Comparison of ENCODE assay signal across 8 cellular contexts in the genomic region with DNA sequence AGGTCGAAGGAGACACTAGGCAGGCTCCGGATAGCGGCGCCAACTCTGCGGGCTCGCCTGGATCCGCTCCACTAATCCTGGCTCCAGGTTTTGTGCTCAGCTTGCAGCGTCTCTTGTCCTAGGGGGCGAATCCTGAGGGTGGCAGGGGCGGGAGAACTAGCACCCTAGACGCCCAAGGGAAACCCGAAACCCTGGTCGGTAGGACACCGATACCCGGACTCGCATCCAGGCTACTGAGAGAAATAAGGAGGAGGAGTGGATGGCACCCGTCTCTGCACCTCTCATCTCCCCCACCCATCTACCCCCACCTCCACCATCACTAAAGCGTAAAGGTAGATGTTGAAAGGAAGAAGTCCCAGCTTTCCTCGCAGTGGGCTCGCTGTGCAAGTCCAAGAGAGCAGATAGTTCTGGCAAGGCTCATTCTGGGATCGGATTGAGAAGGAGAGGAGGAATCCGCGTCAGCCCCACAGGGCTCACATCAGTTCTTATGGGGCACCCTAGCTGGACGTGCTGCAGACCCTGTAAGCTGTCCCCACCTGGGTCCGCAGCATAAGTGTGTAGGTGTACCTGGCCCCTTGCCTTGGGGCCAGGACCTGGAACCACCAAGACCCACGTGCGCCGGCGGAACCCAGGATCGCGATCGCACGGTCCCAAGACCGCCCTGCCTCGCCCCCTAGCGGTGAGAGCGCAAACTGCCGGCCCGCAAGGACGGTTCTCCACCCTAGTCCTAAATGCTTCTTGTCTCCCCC. TPM values are rescaled to one million over a fixed set of nuclear protein-coding genes. Genes with fewer than 3 reads are reported as not detected.
DNase-seq lines count a peak whose midpoint lies in the region; ATAC-seq, FAIRE-seq and TF ChIP-seq lines count a peak whose summit lies in the region.

No MANE protein-coding gene starts in this region.

- ATAC-seq in GM21786 (IDR thresholded peaks at IDR 0.05; ENCODE audit: unreplicated experiment) = no peak

- H3K9me3 ChIP-seq in iPS-20b (ENCODE audit: insufficient read depth, low read depth, low read length) = peaks cover 5% of the 10 kb centered on the region; the same call in 1 of the 2 replicates

- peak; percentile 94 for DNase-seq in 8988T
- DNase-seq in GM12892 (ENCODE audit: insufficient read length) = peak; percentile 72
- DNase-seq in NB4 (ENCODE audit: low read depth) = peak; percentile 68
- peak; percentile 37 for DNase-seq in T-helper 22 cell (ENCODE audit: low read depth)
- peak; percentile 69 for DNase-seq in astrocyte of the hippocampus (ENCODE audit: low read depth, low spot score)
- peak; percentile 65 to 82 for DNase-seq in stimulated activated CD4-positive, alpha-beta T cell treated with anti-CD3 and anti-CD28 coated beads, Interleukin-12 subunit alpha, Interleukin-12 subunit beta, amount 100 ng/mL, for 24 hours (ENCODE audit: low read depth in 2 of 2)

- peaks cover 93% of the 10 kb centered on the region for H3K27me3 ChIP-seq in iPS-20b (ENCODE audit: insufficient read depth, low read length)

- peak overlapping the region; percentile 35; the same call in 1 of the 2 replicates for H3K9ac ChIP-seq in iPS-20b (ENCODE audit: low read depth, low read length)

- FAIRE-seq in GM12892 (lab: Jason Lieb, UNC) = peak; percentile 91

- H3K27ac ChIP-seq in iPS-20b (ENCODE audit: low read length) = no peak overlapping the region

- TF ChIP-seq CTCF in NB4 (IDR thresholded peaks at IDR 0.05; ENCODE audit: low read depth, low read length) = peak; percentile 95

- H3K4me3 ChIP-seq in NB4 (ENCODE audit: low read depth, low read length) (no peak overlapping the region), iPS-20b (ENCODE audit: low read length) (peak overlapping the region; percentile 74)

- TF ChIP-seq POLR2A in GM12892 (IDR thresholded peaks at IDR 0.05; ENCODE audit: low read depth, low read length) (no peak), NB4 (IDR thresholded peaks at IDR 0.05; ENCODE audit: extremely low read depth, insufficient read length) (no peak)

- H3K4me1 ChIP-seq in iPS-20b (ENCODE audit: insufficient read depth, low read length) = peaks cover 4% of the 10 kb centered on the region; the same call in 1 of the 2 replicates

- no peaks in the 10 kb centered on the region for H3K36me3 ChIP-seq in iPS-20b (ENCODE audit: insufficient read depth, low read depth, low read length)

RNA-seq across cellular contexts. Expression of a gene that starts 6.9 kb away (rescaled TPM):
- polyA plus RNA-seq in GM12892 (2012; ENCODE audit: missing spikeins) = 0.08 TPM

RNA-seq across cellular contexts. Expression of a gene that starts 17.1 kb away (rescaled TPM):
- 6.1 TPM for polyA plus RNA-seq in GM12892 (2012; ENCODE audit: missing spikeins)

Comparison
In these comparisons a context has a peak if more than half of its experiments do, and no peak if none do; other contexts are left out.
1. DNase-seq: peak in every context shown above with its lines; median percentile 94 in 8988T; 74 in stimulated activated CD4-positive, alpha-beta T cell treated with anti-CD3 and anti-CD28 coated beads, Interleukin-12 subunit alpha, Interleukin-12 subunit beta, amount 100 ng/mL, for 24 hours; 72 in GM12892; 69 in astrocyte of the hippocampus; 68 in NB4; 37 in T-helper 22 cell.